24 cellular contexts compared by ENCODE assay signal in the genomic region with DNA sequence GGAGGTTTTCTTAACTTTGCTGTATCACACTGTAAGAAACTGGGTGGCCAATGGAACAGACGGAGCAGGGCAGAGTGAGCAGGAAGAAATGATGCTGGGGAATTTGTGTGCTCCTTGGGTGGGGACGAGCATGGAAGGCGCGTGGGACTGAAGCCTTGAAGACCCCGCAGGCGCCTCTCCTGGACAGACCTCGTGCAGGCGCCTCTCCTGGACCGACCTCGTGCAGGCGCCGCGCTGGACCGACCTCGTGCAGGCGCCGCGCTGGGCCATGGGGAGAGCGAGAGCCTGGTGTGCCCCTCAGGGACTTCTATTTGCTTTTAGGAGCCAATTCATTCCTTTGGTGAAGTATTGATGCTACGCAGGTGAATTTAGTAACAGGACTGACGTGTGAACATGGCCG. TPM values are rescaled to one million over a fixed set of nuclear protein-coding genes. Genes with fewer than 3 reads are reported as not detected.
A peak's percentile ranks its signal among the peaks of the same experiment; 100 is the strongest.
DNase-seq lines count a peak whose midpoint lies in the region; ATAC-seq and TF ChIP-seq lines count a peak whose summit lies in the region.
"Had no signal": no experiment of that assay in that cellular context is flagged by ENCODE, and none has a peak within 500 bp of the region (broad histone marks: within the 10 kb centered on the region; RNA-seq: fewer than 3 reads in every experiment).

No MANE protein-coding gene starts in this region.

- no peaks in the 10 kb centered on the region for H3K9me3 ChIP-seq in upper lobe of right lung
- H3K9me3 ChIP-seq: A549, BE2C had no signal

- H3K4me3 ChIP-seq in upper lobe of right lung = no peak overlapping the region
- H3K4me3 ChIP-seq: A549; BLaER1 treated with 17β-estradiol and CSF1 and Interleukin-3, amounts not matched to agents 10 nM and 100 nM; GM12878; GM23338 had no signal

- TF ChIP-seq CTCF in natural killer cell (IDR thresholded peaks at IDR 0.05) (no peak), upper lobe of right lung (IDR thresholded peaks at IDR 0.05) (no peak)

- ATAC-seq in natural killer cell treated with Interleukin-12 subunit alpha and Interleukin-12 subunit beta and Interleukin-15 and Interleukin-18, amount 100 ng/mL, for 72 hours = peak; percentile 48 to 60
- ATAC-seq in natural killer cell = no peak
- peak; percentile 45 for ATAC-seq in upper lobe of right lung
- ATAC-seq in GM19328 (IDR thresholded peaks at IDR 0.05; ENCODE audit: unreplicated experiment) = no peak
- ATAC-seq: A549, GM12878, GM23338, HCT116 had no signal

- H3K27me3 Mint-ChIP-seq in activated CD4-positive, alpha-beta T cell treated with anti-CD3 and anti-CD28 coated beads, Interleukin-2, amount 10 ng/mL, durations not matched to agents 7 days and 5 days = peaks cover 1% of the 10 kb centered on the region
- H3K27me3 Mint-ChIP-seq in activated CD4-positive, alpha-beta T cell treated with anti-CD3 and anti-CD28 coated beads, Interleukin-2, amount 10 ng/mL, durations not matched to agents 24 days and 14 days = peaks cover 3% of the 10 kb centered on the region
- H3K27me3 Mint-ChIP-seq in natural killer cell treated with Interleukin-12 subunit alpha and Interleukin-12 subunit beta and Interleukin-15 and Interleukin-18, amount 100 ng/mL, for 72 hours = peaks cover 10 to 12% of the 10 kb centered on the region in 2 donors
- peaks cover 0 to 7% of the 10 kb centered on the region in 2 donors for H3K27me3 Mint-ChIP-seq in natural killer cell (ENCODE audit: low read depth in 2 of 2)

- H3K4me1 ChIP-seq in upper lobe of right lung = no peaks in the 10 kb centered on the region
- H3K4me1 ChIP-seq: A549, BE2C had no signal

- H3K9me3 Mint-ChIP-seq in activated CD4-positive, alpha-beta T cell treated with anti-CD3 and anti-CD28 coated beads, Interleukin-2, amount 10 ng/mL, durations not matched to agents 7 days and 5 days = no peaks in the 10 kb centered on the region
- H3K9me3 Mint-ChIP-seq in activated CD4-positive, alpha-beta T cell treated with anti-CD3 and anti-CD28 coated beads, Interleukin-2, amount 10 ng/mL, durations not matched to agents 24 days and 14 days = no peaks in the 10 kb centered on the region
- H3K9me3 Mint-ChIP-seq in natural killer cell treated with Interleukin-12 subunit alpha and Interleukin-12 subunit beta and Interleukin-15 and Interleukin-18, amount 100 ng/mL, for 72 hours = no peaks in the 10 kb centered on the region
- no peaks in the 10 kb centered on the region for H3K9me3 Mint-ChIP-seq in natural killer cell
- H3K9me3 Mint-ChIP-seq: CD4-positive, alpha-beta T cell had no signal

- H3K36me3 ChIP-seq in upper lobe of right lung = no peaks in the 10 kb centered on the region
- H3K36me3 ChIP-seq: BE2C; BLaER1 treated with 17β-estradiol and CSF1 and Interleukin-3, amounts not matched to agents 10 nM and 100 nM had no signal

- CTCF ChIA-PET in activated CD4-positive, alpha-beta T cell treated with anti-CD3 and anti-CD28 coated beads, Interleukin-2, amount 10 ng/mL, durations not matched to agents 7 days and 5 days (lab: Charles Lee) = no interaction called here

- H3K4me1 Mint-ChIP-seq in activated CD4-positive, alpha-beta T cell treated with anti-CD3 and anti-CD28 coated beads, Interleukin-2, amount 10 ng/mL, durations not matched to agents 7 days and 5 days = no peaks in the 10 kb centered on the region
- H3K4me1 Mint-ChIP-seq in activated CD4-positive, alpha-beta T cell treated with anti-CD3 and anti-CD28 coated beads, Interleukin-2, amount 10 ng/mL, durations not matched to agents 24 days and 14 days = no peaks in the 10 kb centered on the region
- H3K4me1 Mint-ChIP-seq in natural killer cell treated with Interleukin-12 subunit alpha and Interleukin-12 subunit beta and Interleukin-15 and Interleukin-18, amount 100 ng/mL, for 72 hours (ENCODE audit: low read depth in 2 of 2) = no peaks in the 10 kb centered on the region
- H3K4me1 Mint-ChIP-seq in natural killer cell = no peaks in the 10 kb centered on the region
- H3K4me1 Mint-ChIP-seq: CD14-positive monocyte, GM23338, H9 had no signal

- POLR2A ChIA-PET in activated CD4-positive, alpha-beta T cell treated with anti-CD3 and anti-CD28 coated beads, Interleukin-2, amount 10 ng/mL, durations not matched to agents 7 days and 5 days (lab: Charles Lee) = no interaction called here

- no peak overlapping the region for H3K27ac ChIP-seq in upper lobe of right lung
- H3K27ac ChIP-seq: A549; BLaER1 treated with 17β-estradiol and CSF1 and Interleukin-3, amounts not matched to agents 10 nM and 100 nM had no signal

- DNase-seq in activated CD4-positive, alpha-beta T cell treated with anti-CD3 and anti-CD28 coated beads, Interleukin-2, amount 10 ng/mL, durations not matched to agents 7 days and 5 days = no peak
- DNase-seq in activated CD4-positive, alpha-beta T cell treated with anti-CD3 and anti-CD28 coated beads, Interleukin-2, amount 10 ng/mL, durations not matched to agents 24 days and 14 days = no peak
- no peak for DNase-seq in natural killer cell treated with Interleukin-12 subunit alpha and Interleukin-12 subunit beta and Interleukin-15 and Interleukin-18, amount 100 ng/mL, for 72 hours (ENCODE audit: low spot score)
- DNase-seq in natural killer cell (no peak), posterior vena cava (ENCODE audit: low spot score) (peak; percentile 66), upper lobe of right lung (no peak)
- DNase-seq: 8988T; ACHN; AML-193; BE2C; Calu3; CD4-positive, alpha-beta T cell; COR-L47; EL; GDM1; H9 had no signal

- intact Hi-C loops in activated CD4-positive, alpha-beta T cell treated with anti-CD3 and anti-CD28 coated beads, Interleukin-2, amount 10 ng/mL, durations not matched to agents 24 days and 14 days (cut with micrococcal nuclease) = no loop called here
- intact Hi-C loops in natural killer cell (cut with micrococcal nuclease) = no loop called here
- intact Hi-C loops in posterior vena cava (cut with DNase I) = no loop called here
- intact Hi-C loops in upper lobe of right lung (cut with DNase I) = no loop called here

- no peaks in the 10 kb centered on the region for H3K36me3 Mint-ChIP-seq in activated CD4-positive, alpha-beta T cell treated with anti-CD3 and anti-CD28 coated beads, Interleukin-2, amount 10 ng/mL, durations not matched to agents 7 days and 5 days (ENCODE audit: low read depth)
- H3K36me3 Mint-ChIP-seq in activated CD4-positive, alpha-beta T cell treated with anti-CD3 and anti-CD28 coated beads, Interleukin-2, amount 10 ng/mL, durations not matched to agents 24 days and 14 days (ENCODE audit: low read depth) = no peaks in the 10 kb centered on the region
- no peaks in the 10 kb centered on the region for H3K36me3 Mint-ChIP-seq in natural killer cell treated with Interleukin-12 subunit alpha and Interleukin-12 subunit beta and Interleukin-15 and Interleukin-18, amount 100 ng/mL, for 72 hours
- H3K36me3 Mint-ChIP-seq in natural killer cell = no peaks in the 10 kb centered on the region
- H3K36me3 Mint-ChIP-seq: CD14-positive monocyte had no signal

- H3K4me3 Mint-ChIP-seq in activated CD4-positive, alpha-beta T cell treated with anti-CD3 and anti-CD28 coated beads, Interleukin-2, amount 10 ng/mL, durations not matched to agents 7 days and 5 days = no peak overlapping the region
- no peak overlapping the region for H3K4me3 Mint-ChIP-seq in activated CD4-positive, alpha-beta T cell treated with anti-CD3 and anti-CD28 coated beads, Interleukin-2, amount 10 ng/mL, durations not matched to agents 24 days and 14 days
- H3K4me3 Mint-ChIP-seq in natural killer cell treated with Interleukin-12 subunit alpha and Interleukin-12 subunit beta and Interleukin-15 and Interleukin-18, amount 100 ng/mL, for 72 hours = no peak overlapping the region
- no peak overlapping the region for H3K4me3 Mint-ChIP-seq in natural killer cell
- H3K4me3 Mint-ChIP-seq: CD14-positive monocyte; CD4-positive, alpha-beta T cell; GM23338; H9 had no signal

- peak overlapping the region; percentile 25 for H3K27ac Mint-ChIP-seq in activated CD4-positive, alpha-beta T cell treated with anti-CD3 and anti-CD28 coated beads, Interleukin-2, amount 10 ng/mL, durations not matched to agents 7 days and 5 days
- H3K27ac Mint-ChIP-seq in activated CD4-positive, alpha-beta T cell treated with anti-CD3 and anti-CD28 coated beads, Interleukin-2, amount 10 ng/mL, durations not matched to agents 24 days and 14 days = no peak overlapping the region
- H3K27ac Mint-ChIP-seq in natural killer cell treated with Interleukin-12 subunit alpha and Interleukin-12 subunit beta and Interleukin-15 and Interleukin-18, amount 100 ng/mL, for 72 hours = no peak overlapping the region
- no peak overlapping the region for H3K27ac Mint-ChIP-seq in natural killer cell
- H3K27ac Mint-ChIP-seq: CD14-positive monocyte; CD4-positive, alpha-beta T cell; GM23338; H9 had no signal

- peaks cover 4% of the 10 kb centered on the region for H3K27me3 ChIP-seq in upper lobe of right lung
- H3K27me3 ChIP-seq: BE2C had no signal

RNA-seq across cellular contexts. Expression of a gene that starts 8.9 kb away (rescaled TPM):
- under 1 TPM in 1 of 2 experiments, not detected in 1; 0.22 TPM for total RNA-seq in activated CD4-positive, alpha-beta T cell treated with anti-CD3 and anti-CD28 coated beads, Interleukin-2, amount 10 ng/mL, durations not matched to agents 7 days and 5 days
- total RNA-seq in activated CD4-positive, alpha-beta T cell treated with anti-CD3 and anti-CD28 coated beads, Interleukin-2, amount 10 ng/mL, durations not matched to agents 24 days and 14 days = not detected in 2 replicates
- not detected for total RNA-seq in natural killer cell treated with Interleukin-12 subunit alpha and Interleukin-12 subunit beta and Interleukin-15 and Interleukin-18, amount 100 ng/mL, for 72 hours
- total RNA-seq in natural killer cell (not detected), posterior vena cava (1 to 10 TPM; 6.0 to 6.5 TPM), upper lobe of right lung (not detected)
- total RNA-seq: Calu3, GM12878, GM23338, H4, H9 had no signal

Comparison
In these comparisons a context has a peak if more than half of its experiments do, and no peak if none do; other contexts are left out.
1. ATAC-seq: peak in natural killer cell treated with Interleukin-12 subunit alpha and Interleukin-12 subunit beta and Interleukin-15 and Interleukin-18, amount 100 ng/mL, for 72 hours (2 of 2) and upper lobe of right lung (single experiment); none in natural killer cell (0 of 3) and GM19328 (single experiment).